18 cellular contexts compared by ENCODE assay signal in the genomic region with DNA sequence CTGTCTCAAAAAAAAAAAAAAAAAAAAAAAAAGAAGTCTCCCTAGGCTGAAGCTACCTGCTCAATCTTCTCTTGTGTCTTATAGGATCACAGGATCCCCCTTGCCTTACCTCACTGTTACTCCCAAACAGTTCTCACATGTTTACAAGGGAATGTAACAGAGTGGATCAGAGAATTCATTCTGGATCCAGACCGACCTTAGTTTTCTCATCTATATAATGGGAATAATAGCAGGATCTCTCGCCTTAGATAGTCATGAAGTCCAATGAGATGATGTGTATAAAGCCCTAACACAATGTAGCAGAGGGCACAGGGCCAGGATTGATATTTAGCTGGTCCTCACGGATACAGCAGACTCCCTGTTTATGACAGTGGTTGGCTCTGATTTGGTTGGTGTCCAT. TPM values are rescaled to one million over a fixed set of nuclear protein-coding genes. Genes with fewer than 3 reads are reported as not detected.
A peak's percentile ranks its signal among the peaks of the same experiment; 100 is the strongest.
DNase-seq lines count a peak whose midpoint lies in the region; ATAC-seq, FAIRE-seq and TF ChIP-seq lines count a peak whose summit lies in the region.
"Had no signal": no experiment of that assay in that cellular context is flagged by ENCODE, and none has a peak within 500 bp of the region (broad histone marks: within the 10 kb centered on the region; RNA-seq: fewer than 3 reads in every experiment).

No MANE protein-coding gene starts in this region.

- TF ChIP-seq RAD21 in HepG2 (CRISPR knock-in tag; IDR thresholded peaks at IDR 0.05) (no peak), K562 (CRISPR knock-in tag; conservative IDR thresholded peaks at IDR 0.05 in 1 of 2, IDR thresholded peaks at IDR 0.05 in 1 of 2) (no peak)

- intact Hi-C loops in HepG2 (cut with micrococcal nuclease; ENCODE audit: unreplicated experiment) = loop anchor here (5.0 kb wide), 1 partner anchor 1131 kb away; no protein-coding TSS in a partner anchor
- intact Hi-C loops in right lobe of liver (cut with DNase I) = no loop called here
- intact Hi-C loops in K562 (cut with micrococcal nuclease) = no loop called here
- intact Hi-C loops in sciatic nerve (cut with DNase I) = no loop called here
- intact Hi-C loops in vagina (cut with DNase I) = no loop called here

- POLR2A ChIA-PET in HepG2 (lab: Yijun Ruan, JAX) = no interaction called here
- POLR2A ChIA-PET in K562 (lab: Yijun Ruan, JAX) = no interaction called here

- H4K20me1 ChIP-seq in HepG2 (ENCODE audit: insufficient read depth, low read length) (no peaks in the 10 kb centered on the region), K562 (replicated peaks; ENCODE audit: control insufficient read depth, insufficient read depth, low read length) (no peaks in the 10 kb centered on the region)

- no peak overlapping the region for H2AFZ ChIP-seq in HepG2 (ENCODE audit: low read length)
- no peak overlapping the region for H2AFZ ChIP-seq in K562 (ENCODE audit: low read depth, low read length)
- H2AFZ ChIP-seq: GM23338 had no signal

- H3K79me2 ChIP-seq in HepG2 (ENCODE audit: insufficient read depth, low read length) = no peaks in the 10 kb centered on the region
- peaks cover 26% of the 10 kb centered on the region for H3K79me2 ChIP-seq in K562 (ENCODE audit: control insufficient read depth, insufficient read depth, low read length)

- H3K4me3 ChIP-seq in HepG2 (replicated peaks in 1 of 3; ENCODE audit: insufficient read depth in 1 of 3, low read depth in 2 of 3, low read length in 3 of 3) (no peak overlapping the region), right lobe of liver (no peak overlapping the region), K562 (no peak overlapping the region), subcutaneous abdominal adipose tissue (ENCODE audit: low read depth in 1 of 5, low read length in 5 of 5) (no peak overlapping the region), SJCRH30 (no peak overlapping the region), vagina (no peak overlapping the region)
- H3K4me3 ChIP-seq: GM23338, HAP-1 had no signal

- H3K4me2 ChIP-seq in HepG2 (ENCODE audit: low read depth, low read length) = no peak overlapping the region
- no peak overlapping the region for H3K4me2 ChIP-seq in K562 (ENCODE audit: insufficient read depth, low read length)
- H3K4me2 ChIP-seq: GM23338 had no signal

- no TSS peak for BruUV-seq in HepG2 (replicated peaks; lab: Mats Ljungman, UMichigan)
- BruUV-seq in K562 (replicated peaks; lab: Mats Ljungman, UMichigan) = no TSS peak

- no peak for FAIRE-seq in HepG2 (lab: Jason Lieb, UNC)
- FAIRE-seq in K562 (lab: Jason Lieb, UNC) = no peak
- FAIRE-seq: GM12891, GM18507 had no signal

- TF ChIP-seq EP300 in HepG2 (IDR thresholded peaks at IDR 0.05; ENCODE audit: low read depth in 2 of 2, low read length in 2 of 2) = no peak
- no peak for TF ChIP-seq EP300 in HepG2 (CRISPR knock-in tag; IDR thresholded peaks at IDR 0.05; ENCODE audit: borderline replicate concordance)
- TF ChIP-seq EP300 in K562 (IDR thresholded peaks at IDR 0.05; ENCODE audit: low read length) = no peak

- no peak for ATAC-seq in HepG2
- no peak for ATAC-seq in right lobe of liver
- no peak for ATAC-seq in K562
- no peak for ATAC-seq in sciatic nerve
- ATAC-seq: GM23338 had no signal

- no peak for DNase-seq in HepG2 (ENCODE audit: low spot score)
- no peak for DNase-seq in right lobe of liver
- no peak for DNase-seq in K562 (ENCODE audit: extremely low read depth in 1 of 4, low spot score in 3 of 4)
- DNase-seq in sciatic nerve (ENCODE audit: low spot score) = peak; percentile 14
- DNase-seq in SJCRH30 = no peak
- no peak for DNase-seq in vagina (ENCODE audit: extremely low spot score in 2 of 2)
- no peak for DNase-seq in hypothalamus (lab: John Stamatoyannopoulos, UW)
- DNase-seq: C1 segment of cervical spinal cord, Calu3, COR-L47, DMS53, DMS79 treated with DMSO at 0.1 percent for 48 hours, GF-D8 had no signal

- H3K9me3 ChIP-seq in HepG2 (ENCODE audit: low read length) (no peaks in the 10 kb centered on the region), right lobe of liver (no peaks in the 10 kb centered on the region), K562 (replicated peaks; ENCODE audit: control insufficient read depth, insufficient read depth, low read depth, low read length) (peaks cover 4% of the 10 kb centered on the region; the same call in 1 of the 2 replicates), subcutaneous abdominal adipose tissue (ENCODE audit: control insufficient read depth in 5 of 5, low read length in 5 of 5) (no peaks in the 10 kb centered on the region), SJCRH30 (replicated peaks) (no peaks in the 10 kb centered on the region), vagina (no peaks in the 10 kb centered on the region)
- H3K9me3 ChIP-seq: HAP-1 had no signal

- H3K4me1 ChIP-seq in HepG2 (ENCODE audit: insufficient read depth, low read length) = peaks cover 15% of the 10 kb centered on the region
- peaks cover 0 to 15% (median 4%) of the 10 kb centered on the region in 4 donors for H3K4me1 ChIP-seq in right lobe of liver
- peaks cover 30 to 34% of the 10 kb centered on the region in 2 experiments for H3K4me1 ChIP-seq in K562 (replicated peaks in 1 of 2; ENCODE audit: control insufficient read depth in 2 of 2, insufficient read depth in 2 of 2, low read length in 2 of 2)
- peaks cover 3 to 56% (median 49%) of the 10 kb centered on the region in 5 donors for H3K4me1 ChIP-seq in subcutaneous abdominal adipose tissue (ENCODE audit: control insufficient read depth in 5 of 5, insufficient read depth in 5 of 5, low read length in 5 of 5)
- H3K4me1 ChIP-seq in SJCRH30 = peaks cover 6% of the 10 kb centered on the region
- peaks cover 21% of the 10 kb centered on the region for H3K4me1 ChIP-seq in vagina

- CTCF ChIA-PET in HepG2 (lab: Yijun Ruan, JAX; ENCODE audit: low intra/inter-chr PET ratio, low total read pairs) = no interaction called here
- CTCF ChIA-PET in K562 (lab: Yijun Ruan, JAX; ENCODE audit: low intra/inter-chr PET ratio) = no interaction called here

- no peaks in the 10 kb centered on the region for H3K9me1 ChIP-seq in K562 (ENCODE audit: control insufficient read depth, insufficient read depth, low read length)

- no peaks in the 10 kb centered on the region for H3K36me3 ChIP-seq in HepG2 (replicated peaks in 1 of 2; ENCODE audit: control insufficient read depth in 1 of 2, insufficient read depth in 2 of 2, low read length in 2 of 2)
- no peaks in the 10 kb centered on the region for H3K36me3 ChIP-seq in right lobe of liver
- no peaks in the 10 kb centered on the region for H3K36me3 ChIP-seq in K562 (ENCODE audit: control insufficient read depth, insufficient read depth, low read length)
- H3K36me3 ChIP-seq in subcutaneous abdominal adipose tissue (ENCODE audit: control insufficient read depth in 5 of 5, insufficient read depth in 5 of 5, low read length in 5 of 5) = no peaks in the 10 kb centered on the region
- no peaks in the 10 kb centered on the region for H3K36me3 ChIP-seq in SJCRH30
- H3K36me3 ChIP-seq in vagina = no peaks in the 10 kb centered on the region
- H3K36me3 ChIP-seq: HAP-1 had no signal

- in situ Hi-C loops in HepG2 (cut with HindIII; ENCODE audit: extremely low pct_ligation_motif_present, low pct_unique_long_range_greater_than_20kb) = no loop called here
- in situ Hi-C loops in K562 (cut with MboI) = no loop called here

- TF ChIP-seq POLR2A in HepG2 (IDR thresholded peaks at IDR 0.05; ENCODE audit: insufficient read depth in 1 of 2, low read depth in 2 of 2, low read length in 2 of 2) (no peak), right lobe of liver (IDR thresholded peaks at IDR 0.05) (no peak), K562 (conservative IDR thresholded peaks at IDR 0.05) (no peak), vagina (IDR thresholded peaks at IDR 0.05) (no peak)

- H3K27me3 ChIP-seq in HepG2 (ENCODE audit: control insufficient read depth in 1 of 2, insufficient read depth in 2 of 2, low read length in 2 of 2) = peaks cover 0 to 13% of the 10 kb centered on the region in 2 experiments; a peak in 3 of 5 replicates
- H3K27me3 ChIP-seq in right lobe of liver = no peaks in the 10 kb centered on the region
- H3K27me3 ChIP-seq in K562 (ENCODE audit: control insufficient read depth in 2 of 2, insufficient read depth in 2 of 2, low read length in 2 of 2) = no peaks in the 10 kb centered on the region
- H3K27me3 ChIP-seq in subcutaneous abdominal adipose tissue (ENCODE audit: control insufficient read depth in 5 of 5, insufficient read depth in 4 of 5, low read length in 5 of 5) = no peaks in the 10 kb centered on the region
- no peaks in the 10 kb centered on the region for H3K27me3 ChIP-seq in SJCRH30
- no peaks in the 10 kb centered on the region for H3K27me3 ChIP-seq in vagina

- H3K9ac ChIP-seq in HepG2 (ENCODE audit: insufficient read depth, low read depth, low read length) = no peak overlapping the region
- no peak overlapping the region for H3K9ac ChIP-seq in K562 (ENCODE audit: insufficient read depth in 1 of 2, low read depth in 2 of 2, low read length in 2 of 2)
- H3K9ac ChIP-seq in subcutaneous abdominal adipose tissue (ENCODE audit: low read length in 5 of 5) = no peak overlapping the region

- TF ChIP-seq CTCF in HepG2 (CRISPR knock-in tag; IDR thresholded peaks at IDR 0.05) = no peak
- no peak for TF ChIP-seq CTCF in right lobe of liver (IDR thresholded peaks at IDR 0.05)
- TF ChIP-seq CTCF in K562 (IDR thresholded peaks at IDR 0.05 in 2 of 3, conservative IDR thresholded peaks at IDR 0.05 in 1 of 3; ENCODE audit: insufficient read depth in 2 of 3, low read depth in 1 of 3, low read length in 3 of 3) = no peak
- TF ChIP-seq CTCF in vagina (IDR thresholded peaks at IDR 0.05) = no peak

- no peak overlapping the region for H3K27ac ChIP-seq in HepG2 (ENCODE audit: extremely low read length, insufficient read depth, low read length)
- H3K27ac ChIP-seq in right lobe of liver = no peak overlapping the region
- no peak overlapping the region for H3K27ac ChIP-seq in K562 (ENCODE audit: extremely low read depth, low read depth, low read length)
- H3K27ac ChIP-seq in subcutaneous abdominal adipose tissue (ENCODE audit: low read depth, low read length) = peak overlapping the region; percentile 46
- no peak overlapping the region for H3K27ac ChIP-seq in SJCRH30
- H3K27ac ChIP-seq in vagina = no peak overlapping the region

- WGBS in HepG2 (ENCODE audit: low lambda C conversion rate) = 39% methylated on average over 3 of the region's 3 CpGs
- WGBS in right lobe of liver (ENCODE audit: insufficient coverage, low coverage, low lambda C conversion rate, missing lambda C conversion rate) = 85% methylated on average over 3 of the region's 3 CpGs
- 91% methylated on average over 1 of the region's 3 CpGs for WGBS in K562 (ENCODE audit: insufficient coverage, low coverage, missing lambda C conversion rate)

RNA-seq across cellular contexts. Expression of gene FAM110A, which starts 2.3 kb away (rescaled TPM):
- 1.7 and 1.9 TPM in 2 replicates for total RNA-seq in HepG2 (2016; rRNA removed; fragmentation: Illumina TruSeq; extraction: Trizol)
- total RNA-seq in HepG2 (2016; cell fraction: cytosol; rRNA removed; fragmentation: Illumina TruSeq; extraction: Trizol; ENCODE audit: low read depth) = 0.81 and 1.3 TPM in 2 replicates
- 1.8 and 2.0 TPM in 2 replicates for total RNA-seq in HepG2 (2016; cell fraction: insoluble cytoplasmic fraction; rRNA removed; fragmentation: Illumina TruSeq; extraction: Trizol)
- 1.8 and 2.3 TPM in 2 replicates for total RNA-seq in HepG2 (2016; cell fraction: membrane; rRNA removed; fragmentation: Illumina TruSeq; extraction: Trizol)
- total RNA-seq in HepG2 (2016; cell fraction: nucleus; rRNA removed; fragmentation: Illumina TruSeq; extraction: Trizol) = 1.4 and 1.5 TPM in 2 replicates
- polyA plus RNA-seq in HepG2 (2011; rRNA removed) = 1.9 and 2.0 TPM in 2 replicates
- 1.5 and 2.7 TPM in 2 replicates for polyA plus RNA-seq in HepG2 (2011; cell fraction: cytosol; rRNA removed)
- polyA plus RNA-seq in HepG2 (2011; cell fraction: nucleus; rRNA removed) = 6.1 and 6.2 TPM in 2 replicates
- 0.95 and 1.2 TPM in 2 replicates for polyA plus RNA-seq in HepG2 (2012)
- 0.83 and 1.3 TPM in 2 replicates for polyA plus RNA-seq in HepG2 (2016; cell fraction: cytosol; fragmentation: Illumina TruSeq; extraction: Trizol; ENCODE audit: low read depth)
- polyA plus RNA-seq in HepG2 (2016; cell fraction: insoluble cytoplasmic fraction; fragmentation: Illumina TruSeq; extraction: Trizol; ENCODE audit: low read depth) = 2.6 and 3.0 TPM in 2 replicates
- polyA plus RNA-seq in HepG2 (2016; cell fraction: membrane; fragmentation: Illumina TruSeq; extraction: Trizol; ENCODE audit: low read depth) = 1.3 and 1.8 TPM in 2 replicates
- 3.1 and 3.2 TPM in 2 replicates for polyA plus RNA-seq in HepG2 (2016; cell fraction: nucleus; fragmentation: Illumina TruSeq; extraction: Trizol; ENCODE audit: insufficient read depth, low read depth)
- 2.7 and 3.5 TPM in 2 replicates for polyA minus RNA-seq in HepG2 (2011; rRNA and poly(A)+ RNA removed; ENCODE audit: low replicate concordance)
- polyA minus RNA-seq in HepG2 (2011; cell fraction: cytosol; rRNA and poly(A)+ RNA removed) = 0.40 and 1.2 TPM in 2 replicates
- 0.50 and 0.52 TPM in 2 replicates for polyA minus RNA-seq in HepG2 (2011; cell fraction: nucleus; rRNA and poly(A)+ RNA removed)
- 1 to 10 TPM; 1.4 to 4.1 (median 2.7) TPM for total RNA-seq in right lobe of liver
- 5.9 and 9.9 TPM in 2 replicates for total RNA-seq in K562 (2011; cell fraction: chromatin; rRNA removed; ENCODE audit: low replicate concordance)
- total RNA-seq in K562 (2011; cell fraction: nucleolus; rRNA removed) = 7.8 and 8.4 TPM in 2 replicates
- total RNA-seq in K562 (2011; cell fraction: nucleoplasm; rRNA removed) = 4.7 and 6.6 TPM in 2 replicates
- total RNA-seq in K562 (2014; rRNA removed) = 7.3 and 8.5 TPM in 2 replicates
- total RNA-seq in K562 (2014; rRNA removed; fragmentation: Illumina TruSeq; extraction: Trizol) = 2.0 and 2.2 TPM in 2 replicates
- total RNA-seq in K562 (2015; rRNA removed; fragmentation: Illumina TruSeq; extraction: Trizol) = 3.3 and 4.1 TPM in 2 replicates
- total RNA-seq in K562 (2021) = 15.5 and 15.7 TPM in 2 replicates
- 3.6 and 10.0 TPM in 2 replicates for polyA plus RNA-seq in K562 (2011; rRNA removed)
- 9.4 and 16.0 TPM in 2 replicates for polyA plus RNA-seq in K562 (2011; cell fraction: cytosol; rRNA removed)
- 9.5 and 9.7 TPM in 2 replicates for polyA plus RNA-seq in K562 (2011; cell fraction: nucleus; rRNA removed)
- polyA plus RNA-seq in K562 (2012) = 7.9 and 9.5 TPM in 2 replicates
- 6.0 and 8.2 TPM in 2 replicates for polyA plus RNA-seq in K562 (2014; fragmentation: Illumina TruSeq; extraction: Trizol)
- under 1 TPM; 0.73 to 0.93 TPM for polyA plus RNA-seq in K562 (2014; fragmentation: Nextera tagmentation; extraction: Ambion mirVana)
- polyA plus RNA-seq in K562 (2014; rRNA removed) = 9.4 and 11.4 TPM in 2 replicates
- 2.6 and 4.1 TPM in 2 replicates for polyA minus RNA-seq in K562 (2011; rRNA and poly(A)+ RNA removed)
- 3.7 and 8.8 TPM in 2 replicates for polyA minus RNA-seq in K562 (2011; cell fraction: cytosol; rRNA and poly(A)+ RNA removed)
- 2.4 and 4.6 TPM in 2 replicates for polyA minus RNA-seq in K562 (2011; cell fraction: nucleus; rRNA and poly(A)+ RNA removed)
- 4.2 TPM for total RNA-seq in sciatic nerve
- total RNA-seq in SJCRH30 (2014; rRNA removed; shearing (Covaris generic)) = 44.6 and 45.1 TPM in 2 replicates
- total RNA-seq in vagina = 11.8 TPM

Comparison
In these comparisons a context has a peak if more than half of its experiments do, and no peak if none do; other contexts are left out.
1. Of the 241 proteins assayed by ChIP-seq in both HepG2 and K562: peak only in HepG2: none; only in K562: ADNP and KDM1A; in both: none; in neither: 239.